18 cellular contexts compared by ENCODE assay signal in the genomic region with DNA sequence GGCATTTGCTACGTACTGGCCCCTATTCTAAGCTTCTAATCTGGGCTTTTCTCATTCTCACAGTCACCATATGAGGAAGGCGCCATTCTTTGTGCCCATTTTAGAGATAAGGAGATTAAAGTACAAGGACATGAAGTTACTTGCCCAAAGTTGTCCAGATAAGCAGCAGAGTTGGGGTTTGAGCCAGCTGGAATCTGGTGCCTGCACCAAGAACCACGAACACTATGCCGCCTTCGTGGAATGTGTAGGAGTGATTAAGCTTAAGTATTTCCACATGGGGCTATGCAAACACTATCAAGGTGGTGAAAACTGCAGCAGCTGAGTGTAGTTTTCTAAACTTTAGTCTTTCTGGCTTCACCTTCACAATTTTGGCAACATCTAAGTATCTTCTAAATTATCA.
DNase-seq lines count a peak whose midpoint lies in the region; ATAC-seq, FAIRE-seq and TF ChIP-seq lines count a peak whose summit lies in the region.
"Had no signal": no experiment of that assay in that cellular context is flagged by ENCODE, and none has a peak within 500 bp of the region (broad histone marks: within the 10 kb centered on the region; RNA-seq: fewer than 3 reads in every experiment).

No MANE protein-coding gene starts in this region.

- CTCF ChIA-PET in H1 (lab: Charles Lee; ENCODE audit: partially characterized antibody), result interaction anchor here (1.1 kb wide), 1 partner anchor 9 kb away, joined by 3 read pairs; no protein-coding TSS in a partner anchor

- no peak overlapping the region for H2AFZ ChIP-seq in H1 (ENCODE audit: low read length)

- 76% methylated on average over 5 of the region's 5 CpGs; no CpG with 5 or more reads in 1 of the 2 experiments for WGBS in H1 (ENCODE audit: extremely low coverage in 1 of 2, insufficient coverage in 1 of 2, insufficient read length in 1 of 2, insufficient replicate concordance in 2 of 2, low coverage in 1 of 2, low lambda C conversion rate in 2 of 2, missing lambda C conversion rate in 1 of 2), 2 experiments
- 32% methylated on average over 5 of the region's 5 CpGs for WGBS in right cardiac atrium

- H3K36me3 ChIP-seq in H1 (ENCODE audit: control insufficient read depth in 2 of 4, insufficient read depth in 4 of 4, low read length in 3 of 4) (no peaks in the 10 kb centered on the region), upper lobe of right lung (no peaks in the 10 kb centered on the region)
- H3K36me3 ChIP-seq: gastroesophageal sphincter, prostate gland had no signal

- H2BK120ac ChIP-seq in H1 (replicated peaks; ENCODE audit: low read depth, low read length), result no peak overlapping the region

- no peak for TF ChIP-seq POLR2A in H1 (IDR thresholded peaks at IDR 0.05; ENCODE audit: control extremely low read depth in 1 of 2, low read depth in 2 of 2, low read length in 2 of 2)

- no peak overlapping the region for H3K27ac ChIP-seq in H1 (ENCODE audit: low read depth, low read length)
- no peak overlapping the region for H3K27ac ChIP-seq in right cardiac atrium (ENCODE audit: low read length)
- H3K27ac ChIP-seq in upper lobe of right lung, result no peak overlapping the region
- H3K27ac ChIP-seq: gastroesophageal sphincter, prostate gland had no signal

- H3K14ac ChIP-seq in H1 (ENCODE audit: insufficient read length), result no peak overlapping the region

- H3K4me3 ChIP-seq in H1 (ENCODE audit: extremely low read depth in 1 of 4, insufficient read depth in 2 of 4, low read depth in 3 of 4, low read length in 4 of 4), result no peak overlapping the region
- no peak overlapping the region for H3K4me3 ChIP-seq in right cardiac atrium (ENCODE audit: low read length)
- no peak overlapping the region for H3K4me3 ChIP-seq in upper lobe of right lung
- H3K4me3 ChIP-seq: gastroesophageal sphincter, prostate gland had no signal

- H3K9me3 ChIP-seq in H1 (ENCODE audit: insufficient read depth in 2 of 2, low read depth in 1 of 2, low read length in 1 of 2), result no peaks in the 10 kb centered on the region
- no peaks in the 10 kb centered on the region for H3K9me3 ChIP-seq in right cardiac atrium (ENCODE audit: control insufficient read depth, low read length)
- no peaks in the 10 kb centered on the region for H3K9me3 ChIP-seq in upper lobe of right lung
- H3K9me3 ChIP-seq: gastroesophageal sphincter, prostate gland had no signal

- TF ChIP-seq CTCF in H1 (IDR thresholded peaks at IDR 0.05; ENCODE audit: control extremely low read depth in 1 of 3, insufficient read depth in 1 of 3, low read depth in 1 of 3, low read length in 3 of 3) (no peak), upper lobe of right lung (IDR thresholded peaks at IDR 0.05) (no peak)

- no peak overlapping the region for H4K8ac ChIP-seq in H1 (ENCODE audit: extremely low read depth, insufficient read depth, low read length)

- no peak overlapping the region for H2AK5ac ChIP-seq in H1 (ENCODE audit: low read depth, low read length)

- no peak overlapping the region for H3K4me2 ChIP-seq in H1 (ENCODE audit: insufficient read depth in 1 of 2, low read depth in 2 of 2, low read length in 2 of 2)

- no peaks in the 10 kb centered on the region for H3K23me2 ChIP-seq in H1 (ENCODE audit: low read depth, low read length)

- no peak for FAIRE-seq in H1 (lab: Jason Lieb, UNC)
- FAIRE-seq: GM12891, kidney had no signal

- TF ChIP-seq RAD21 in H1 (IDR thresholded peaks at IDR 0.05 in 1 of 2, conservative IDR thresholded peaks at IDR 0.05 in 1 of 2; ENCODE audit: low read depth in 2 of 2, low read length in 2 of 2), result no peak

- H3K9ac ChIP-seq in H1 (replicated peaks in 1 of 4; ENCODE audit: extremely low read depth in 1 of 4, low read depth in 3 of 4, low read length in 3 of 4), result no peak overlapping the region

- ATAC-seq in right cardiac atrium (peak; percentile 46 to 82), upper lobe of right lung (peak; percentile 28)
- ATAC-seq: activated CD4-positive, CD25-positive, alpha-beta regulatory T cell treated with anti-CD3 and anti-CD28 coated beads, Interleukin-2, amount 50 U/mL, for 24 hours; gastroesophageal sphincter had no signal

- TF ChIP-seq EP300 in H1 (IDR thresholded peaks at IDR 0.05; ENCODE audit: borderline replicate concordance in 1 of 2, low read depth in 2 of 2, low read length in 2 of 2), result no peak

- H3K56ac ChIP-seq in H1 (replicated peaks; ENCODE audit: insufficient read length, low read depth, low read length), result no peak overlapping the region

- intact Hi-C loops in right cardiac atrium (cut with DNase I) (no loop called here), upper lobe of right lung (cut with DNase I) (no loop called here)

- H3K4me1 ChIP-seq in H1 (replicated peaks in 1 of 4; ENCODE audit: control insufficient read depth in 3 of 4, insufficient read depth in 4 of 4, low read length in 3 of 4), result no peaks in the 10 kb centered on the region
- no peaks in the 10 kb centered on the region for H3K4me1 ChIP-seq in right cardiac atrium (ENCODE audit: control insufficient read depth, insufficient read depth, low read length)
- H3K4me1 ChIP-seq in upper lobe of right lung, result no peaks in the 10 kb centered on the region
- H3K4me1 ChIP-seq: gastroesophageal sphincter, prostate gland had no signal

- H4K20me1 ChIP-seq in H1 (replicated peaks in 1 of 2; ENCODE audit: control insufficient read depth in 1 of 2, insufficient read depth in 2 of 2, low read length in 2 of 2), result no peaks in the 10 kb centered on the region

- DNase-seq in LHCN-M2 (ENCODE audit: low read depth) (peak; percentile 34), H1 (ENCODE audit: low read depth in 1 of 2, low spot score in 2 of 2) (no peak), right cardiac atrium (peak in 2 of 3 donors; percentile 43 to 71), upper lobe of right lung (no peak), DMS 273 treated with DMSO at 0.1 percent for 48 hours (lab: John Stamatoyannopoulos, UW) (no peak)
- no peak for DNase-seq in activated CD4-positive, alpha-beta T cell treated with anti-CD3 and anti-CD28 coated beads, Interleukin-2, amount 50 U/mL, for 48 hours
- no peak for DNase-seq in stimulated activated CD4-positive, alpha-beta T cell treated with anti-CD3 and anti-CD28 coated beads, Interleukin-4, amount 100 ng/mL, for 24 hours
- DNase-seq: activated naive CD4-positive, alpha-beta T cell; CD4-positive, CD25-positive, alpha-beta regulatory T cell; effector CD4-positive, alpha-beta T cell; Kasumi-1; kidney; NCI-H1436 treated with DMSO at 0.1 percent for 48 hours; stimulated activated CD4-positive, alpha-beta T cell treated with anti-CD3 and anti-CD28 coated beads, Interleukin-15, amount 100 ng/mL, for 24 hours had no signal

- no peaks in the 10 kb centered on the region for H3K79me1 ChIP-seq in H1 (ENCODE audit: low read depth, low read length)

- H4K91ac ChIP-seq in H1 (replicated peaks; ENCODE audit: insufficient read length, low read length), result no peak overlapping the region

- H2BK12ac ChIP-seq in H1 (ENCODE audit: low read depth, low read length), result no peak overlapping the region

- H3K23ac ChIP-seq in H1 (ENCODE audit: insufficient read length), result no peak overlapping the region

- H4K5ac ChIP-seq in H1 (ENCODE audit: insufficient read length, low read depth, low read length), result no peak overlapping the region

- H3K27me3 ChIP-seq in H1 (replicated peaks in 1 of 4; ENCODE audit: control insufficient read depth in 3 of 4, extremely low read depth in 1 of 4, insufficient read depth in 3 of 4, low read length in 3 of 4) (no peaks in the 10 kb centered on the region), right cardiac atrium (ENCODE audit: control insufficient read depth, insufficient read depth) (no peaks in the 10 kb centered on the region), upper lobe of right lung (no peaks in the 10 kb centered on the region)
- H3K27me3 ChIP-seq: gastroesophageal sphincter had no signal

- no peak overlapping the region for H3K18ac ChIP-seq in H1 (ENCODE audit: extremely low read depth, low read length)

- no peak overlapping the region for H3K4ac ChIP-seq in H1 (replicated peaks; ENCODE audit: insufficient read length, low read depth, low read length)

- H3K79me2 ChIP-seq in H1 (ENCODE audit: control insufficient read depth in 1 of 2, insufficient read depth in 2 of 2, low read length in 2 of 2), result no peaks in the 10 kb centered on the region

- H2BK15ac ChIP-seq in H1 (ENCODE audit: low read length), result no peak overlapping the region

- POLR2A ChIA-PET in H1 (lab: Charles Lee; ENCODE audit: partially characterized antibody), result no interaction called here

- H2BK20ac ChIP-seq in H1 (ENCODE audit: low read length), result no peak overlapping the region

- H2BK5ac ChIP-seq in H1 (ENCODE audit: low read depth, low read length), result no peak overlapping the region

TF ChIP-seq in H1, 55 proteins besides CTCF, POLR2A, EP300 and RAD21:
- no peak for TF ChIP-seq ZNF274 (IDR thresholded peaks at IDR 0.05; ENCODE audit: borderline replicate concordance, extremely low read depth, low read length)
- no peak for TF ChIP-seq KDM1A (IDR thresholded peaks at IDR 0.05; ENCODE audit: borderline replicate concordance, low read length)
- no peak for TF ChIP-seq SUZ12 (IDR thresholded peaks at IDR 0.05; ENCODE audit: low read length)
- TF ChIP-seq SRF (IDR thresholded peaks at IDR 0.05; ENCODE audit: low read depth, low read length), result no peak
- no peak for TF ChIP-seq BCL11A (IDR thresholded peaks at IDR 0.05; ENCODE audit: low read depth in 2 of 2, low read length in 2 of 2)
- TF ChIP-seq, protein P1, sequence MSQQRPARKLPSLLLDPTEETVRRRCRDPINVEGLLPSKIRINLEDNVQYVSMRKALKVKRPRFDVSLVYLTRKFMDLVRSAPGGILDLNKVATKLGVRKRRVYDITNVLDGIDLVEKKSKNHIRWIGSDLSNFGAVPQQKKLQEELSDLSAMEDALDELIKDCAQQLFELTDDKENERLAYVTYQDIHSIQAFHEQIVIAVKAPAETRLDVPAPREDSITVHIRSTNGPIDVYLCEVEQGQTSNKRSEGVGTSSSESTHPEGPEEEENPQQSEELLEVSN (IDR thresholded peaks at IDR 0.05), result no peak
- TF ChIP-seq TEAD4 (IDR thresholded peaks at IDR 0.05; ENCODE audit: low read depth, low read length), result peak; percentile 63; the same call in 1 of the 2 replicates
- TF ChIP-seq KDM4A (IDR thresholded peaks at IDR 0.05; ENCODE audit: low read depth, low read length, severe bottlenecking), result no peak
- no peak for TF ChIP-seq KDM5A (IDR thresholded peaks at IDR 0.05; ENCODE audit: low read length)
- no peak for TF ChIP-seq TCF12 (IDR thresholded peaks at IDR 0.05; ENCODE audit: low read depth, low read length)
- TF ChIP-seq TBP (IDR thresholded peaks at IDR 0.05; ENCODE audit: low read depth, low read length), result no peak
- TF ChIP-seq SP2 (IDR thresholded peaks at IDR 0.05; ENCODE audit: low read length), result no peak
- TF ChIP-seq SIRT6 (IDR thresholded peaks at IDR 0.05; ENCODE audit: low read length), result no peak
- TF ChIP-seq NANOG (IDR thresholded peaks at IDR 0.05; ENCODE audit: insufficient read depth, low read depth, low read length, poor library complexity, severe bottlenecking), result peak; percentile 65
- TF ChIP-seq MAFK (IDR thresholded peaks at IDR 0.05; ENCODE audit: low read depth, low read length), result no peak
- TF ChIP-seq TAF7 (optimal IDR thresholded peaks at IDR 0.05; ENCODE audit: borderline replicate concordance, low read depth, low read length), result no peak

Comparison
In these comparisons a context has a peak if more than half of its experiments do, and no peak if none do; other contexts are left out.
1. DNase-seq: peak in LHCN-M2 (single experiment) and right cardiac atrium (2 of 3); none in H1 (0 of 2), upper lobe of right lung (single experiment), activated CD4-positive, alpha-beta T cell treated with anti-CD3 and anti-CD28 coated beads, Interleukin-2, amount 50 U/mL, for 48 hours (0 of 2), DMS 273 treated with DMSO at 0.1 percent for 48 hours (single experiment) and stimulated activated CD4-positive, alpha-beta T cell treated with anti-CD3 and anti-CD28 coated beads, Interleukin-4, amount 100 ng/mL, for 24 hours (single experiment).